In the genomic region with DNA sequence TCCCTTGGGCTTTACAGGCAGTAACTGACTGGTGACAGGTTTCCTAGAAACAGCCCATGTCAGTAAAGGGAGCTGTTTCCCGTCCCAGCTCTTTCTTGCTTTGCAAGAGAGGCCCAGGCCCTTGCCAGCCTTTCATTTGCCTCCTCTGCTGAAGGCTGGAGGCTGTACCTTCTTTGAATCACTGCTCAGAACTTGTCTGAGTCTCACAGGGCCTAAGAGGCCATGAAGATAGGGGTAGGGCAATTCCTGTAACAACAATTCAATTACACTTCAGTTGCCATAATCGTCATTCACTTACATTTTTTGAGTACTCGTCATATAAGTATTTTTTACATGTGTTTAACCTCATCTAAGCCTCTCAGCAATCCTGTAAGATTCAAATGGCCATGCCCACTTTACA, we compare ENCODE assay signal across 23 cellular contexts. TPM values are rescaled to one million over a fixed set of nuclear protein-coding genes. Genes with fewer than 3 reads are reported as not detected.
DNase-seq lines count a peak whose midpoint lies in the region; TF ChIP-seq lines count a peak whose summit lies in the region.
"Had no signal": no experiment of that assay in that cellular context is flagged by ENCODE, and none has a peak within 500 bp of the region (broad histone marks: within the 10 kb centered on the region; RNA-seq: fewer than 3 reads in every experiment).

No MANE protein-coding gene starts in this region.

- no peak overlapping the region for H3K4me3 ChIP-seq in OCI-LY3 (ENCODE audit: low read length)
- no peak overlapping the region for H3K4me3 ChIP-seq in neuronal stem cell (ENCODE audit: low read length in 2 of 2)
- H3K4me3 ChIP-seq in colonic mucosa, result no peak overlapping the region
- H3K4me3 ChIP-seq: A549; BLaER1 treated with 17β-estradiol and CSF1 and Interleukin-3, amounts not matched to agents 10 nM and 100 nM; GM23248 had no signal

- H3K4me1 Mint-ChIP-seq in glutamatergic neuron (ENCODE audit: low read depth, unreplicated experiment), result peaks cover 60% of the 10 kb centered on the region
- H3K4me1 Mint-ChIP-seq: CD8-positive, alpha-beta memory T cell had no signal

- H3K14ac ChIP-seq in neuronal stem cell (ENCODE audit: low read length), result no peak overlapping the region

- H3K27me3 ChIP-seq in OCI-LY3 (ENCODE audit: low read depth, low read length) (peaks cover 9% of the 10 kb centered on the region; the same call in 1 of the 2 replicates), neuronal stem cell (ENCODE audit: control insufficient read depth in 3 of 3, insufficient read depth in 3 of 3, low read depth in 1 of 3, low read length in 3 of 3) (peaks cover 0 to 48% (median 0%) of the 10 kb centered on the region in 3 experiments), colonic mucosa (no peaks in the 10 kb centered on the region)
- H3K27me3 ChIP-seq: BLaER1 treated with 17β-estradiol and CSF1 and Interleukin-3, amounts not matched to agents 10 nM and 100 nM had no signal

- no peak overlapping the region for H2BK15ac ChIP-seq in neuronal stem cell (ENCODE audit: low read length)

- intact Hi-C loops in colonic mucosa (cut with DNase I), result no loop called here

- no peak for DNase-seq in glutamatergic neuron
- no peak for DNase-seq in neuronal stem cell (ENCODE audit: low spot score)
- no peak for DNase-seq in colonic mucosa
- DNase-seq in stimulated activated CD4-positive, alpha-beta T cell treated with anti-CD3 and anti-CD28 coated beads, Interleukin-4, amount 100 ng/mL, for 4 hours, result no peak
- no peak for DNase-seq in NCI-H345 (lab: John Stamatoyannopoulos, UW)
- no peak for DNase-seq in activated T-cell treated with anti-CD3 and anti-CD28 coated beads, Interleukin-2, amount 50 U/mL, for 48 hours
- DNase-seq: 8988T; ACHN; AML-193; BE2C; CD4-positive, alpha-beta T cell; CD8-positive, alpha-beta memory T cell; DMS 273 treated with DMSO at 0.1 percent for 48 hours; DMS79; EL; GF-D8; GM23248; H7; HCEC 1CT had no signal

- H3K4me1 ChIP-seq in OCI-LY3 (ENCODE audit: low read length) (peaks cover 55% of the 10 kb centered on the region), neuronal stem cell (ENCODE audit: control insufficient read depth in 2 of 2, insufficient read depth in 1 of 2, low read depth in 1 of 2, low read length in 2 of 2) (peaks cover 0 to 3% of the 10 kb centered on the region in 2 donors), colonic mucosa (no peaks in the 10 kb centered on the region)
- H3K4me1 ChIP-seq: A549, BE2C had no signal

- no peaks in the 10 kb centered on the region for H3K9me3 Mint-ChIP-seq in glutamatergic neuron (ENCODE audit: unreplicated experiment)
- H3K9me3 Mint-ChIP-seq: CD14-positive monocyte; CD4-positive, alpha-beta T cell; CD8-positive, alpha-beta memory T cell had no signal

- H4K91ac ChIP-seq in neuronal stem cell (ENCODE audit: low read depth, low read length, poor library complexity), result peak overlapping the region; percentile 28

- H2AFZ ChIP-seq in OCI-LY3 (ENCODE audit: low read depth, low read length) (peak overlapping the region; percentile 50), neuronal stem cell (ENCODE audit: low read length) (no peak overlapping the region)
- H2AFZ ChIP-seq: GM23248 had no signal

- H3K79me2 ChIP-seq in OCI-LY3 (ENCODE audit: low read length), result no peaks in the 10 kb centered on the region

- no peak overlapping the region for H3K23ac ChIP-seq in neuronal stem cell (ENCODE audit: low read depth, low read length, poor library complexity)

- H3K9ac ChIP-seq in OCI-LY3 (ENCODE audit: low read length) (no peak overlapping the region; the same call in 1 of the 2 replicates), neuronal stem cell (ENCODE audit: low read depth, low read length, poor library complexity) (no peak overlapping the region), colonic mucosa (ENCODE audit: low read depth in 2 of 2, low read length in 2 of 2) (no peak overlapping the region)
- H3K9ac ChIP-seq: BLaER1 treated with 17β-estradiol and CSF1 and Interleukin-3, amounts not matched to agents 10 nM and 100 nM; GM23248 had no signal

- H3K27ac ChIP-seq in OCI-LY3 (ENCODE audit: low read length), result peak overlapping the region; percentile 69
- H3K27ac ChIP-seq in neuronal stem cell (replicated peaks; ENCODE audit: low read length), result no peak overlapping the region
- H3K27ac ChIP-seq in colonic mucosa, result no peak overlapping the region
- H3K27ac ChIP-seq: A549, GM23248 had no signal

- no peak overlapping the region for H2BK12ac ChIP-seq in neuronal stem cell (ENCODE audit: low read length)

- H3K4me2 ChIP-seq in OCI-LY3 (ENCODE audit: low read length) (peak overlapping the region; percentile 29), neuronal stem cell (ENCODE audit: insufficient read depth, low read length, poor library complexity, severe bottlenecking) (no peak overlapping the region)
- H3K4me2 ChIP-seq: A549 had no signal

- no peaks in the 10 kb centered on the region for H3K36me3 ChIP-seq in OCI-LY3 (replicated peaks; ENCODE audit: low read depth, low read length)
- no peaks in the 10 kb centered on the region for H3K36me3 ChIP-seq in neuronal stem cell (replicated peaks in 1 of 2; ENCODE audit: control insufficient read depth in 2 of 2, insufficient read depth in 2 of 2, low read length in 2 of 2)
- no peaks in the 10 kb centered on the region for H3K36me3 ChIP-seq in colonic mucosa
- H3K36me3 ChIP-seq: BE2C; BLaER1 treated with 17β-estradiol and CSF1 and Interleukin-3, amounts not matched to agents 10 nM and 100 nM had no signal

- H3K4me3 Mint-ChIP-seq in glutamatergic neuron (ENCODE audit: unreplicated experiment), result peak overlapping the region; percentile 3
- H3K4me3 Mint-ChIP-seq: CD14-positive monocyte; CD4-positive, alpha-beta T cell; CD8-positive, alpha-beta memory T cell had no signal

- no peaks in the 10 kb centered on the region for H4K20me1 ChIP-seq in OCI-LY3 (ENCODE audit: insufficient read depth, low read length)
- H4K20me1 ChIP-seq: BLaER1 treated with 17β-estradiol and CSF1 and Interleukin-3, amounts not matched to agents 10 nM and 100 nM had no signal

- no peak overlapping the region for H3K27ac Mint-ChIP-seq in glutamatergic neuron (ENCODE audit: unreplicated experiment)
- H3K27ac Mint-ChIP-seq: CD14-positive monocyte; CD4-positive, alpha-beta T cell; CD8-positive, alpha-beta memory T cell had no signal

- peaks cover 5% of the 10 kb centered on the region for H3K27me3 Mint-ChIP-seq in glutamatergic neuron (ENCODE audit: unreplicated experiment)
- H3K27me3 Mint-ChIP-seq: CD4-positive, alpha-beta T cell had no signal

- no peak overlapping the region for H4K8ac ChIP-seq in neuronal stem cell (ENCODE audit: low read depth, low read length)

- no peaks in the 10 kb centered on the region for H3K36me3 Mint-ChIP-seq in glutamatergic neuron (ENCODE audit: unreplicated experiment)
- H3K36me3 Mint-ChIP-seq: CD8-positive, alpha-beta memory T cell had no signal

- no peak overlapping the region for H3K18ac ChIP-seq in neuronal stem cell (ENCODE audit: low read length)

- H3K79me1 ChIP-seq in neuronal stem cell (ENCODE audit: low read depth, low read length), result no peaks in the 10 kb centered on the region

- no CpG with 5 or more reads among the region's 3 CpGs for WGBS in neuronal stem cell (ENCODE audit: extremely low coverage in 2 of 2, insufficient read length in 2 of 2, insufficient replicate concordance in 1 of 2), 2 donors

- H2BK5ac ChIP-seq in neuronal stem cell (ENCODE audit: low read length), result no peak overlapping the region

- TF ChIP-seq CTCF in OCI-LY3 (IDR thresholded peaks at IDR 0.05; ENCODE audit: low read depth, low read length) (no peak), glutamatergic neuron (IDR thresholded peaks at IDR 0.05; ENCODE audit: partially characterized antibody, unreplicated experiment) (no peak), colonic mucosa (IDR thresholded peaks at IDR 0.05) (no peak)

- H3K4ac ChIP-seq in neuronal stem cell (ENCODE audit: low read length), result no peak overlapping the region

- no peak overlapping the region for H2AK5ac ChIP-seq in neuronal stem cell (ENCODE audit: low read depth, low read length)

- no peak overlapping the region for H2BK120ac ChIP-seq in neuronal stem cell (ENCODE audit: low read depth, low read length)

- H3K9me3 ChIP-seq in OCI-LY3 (ENCODE audit: insufficient read depth, low read length) (no peaks in the 10 kb centered on the region), neuronal stem cell (replicated peaks in 1 of 2; ENCODE audit: control insufficient read depth in 2 of 2, insufficient read depth in 1 of 2, low read depth in 1 of 2, low read length in 2 of 2) (no peaks in the 10 kb centered on the region), colonic mucosa (no peaks in the 10 kb centered on the region)
- H3K9me3 ChIP-seq: A549; BE2C; BLaER1 treated with 17β-estradiol and CSF1 and Interleukin-3, amounts not matched to agents 10 nM and 100 nM had no signal

RNA-seq across cellular contexts. Expression of a gene that starts 25.9 kb away (rescaled TPM):
- total RNA-seq in glutamatergic neuron (ENCODE audit: unreplicated experiment), result 4.6 TPM
- 1.4 TPM for polyA plus RNA-seq in neuronal stem cell (2013, experiment 1 of 2)
- 1.6 TPM for polyA plus RNA-seq in neuronal stem cell (2013, experiment 2 of 2)
- 10 to 100 TPM in 1 of 2 donors, 1 to 10 TPM in 1; 2.8 to 11.2 TPM for total RNA-seq in colonic mucosa
- polyA plus RNA-seq: CD8-positive, alpha-beta memory T cell had no signal
